In the genomic region with DNA sequence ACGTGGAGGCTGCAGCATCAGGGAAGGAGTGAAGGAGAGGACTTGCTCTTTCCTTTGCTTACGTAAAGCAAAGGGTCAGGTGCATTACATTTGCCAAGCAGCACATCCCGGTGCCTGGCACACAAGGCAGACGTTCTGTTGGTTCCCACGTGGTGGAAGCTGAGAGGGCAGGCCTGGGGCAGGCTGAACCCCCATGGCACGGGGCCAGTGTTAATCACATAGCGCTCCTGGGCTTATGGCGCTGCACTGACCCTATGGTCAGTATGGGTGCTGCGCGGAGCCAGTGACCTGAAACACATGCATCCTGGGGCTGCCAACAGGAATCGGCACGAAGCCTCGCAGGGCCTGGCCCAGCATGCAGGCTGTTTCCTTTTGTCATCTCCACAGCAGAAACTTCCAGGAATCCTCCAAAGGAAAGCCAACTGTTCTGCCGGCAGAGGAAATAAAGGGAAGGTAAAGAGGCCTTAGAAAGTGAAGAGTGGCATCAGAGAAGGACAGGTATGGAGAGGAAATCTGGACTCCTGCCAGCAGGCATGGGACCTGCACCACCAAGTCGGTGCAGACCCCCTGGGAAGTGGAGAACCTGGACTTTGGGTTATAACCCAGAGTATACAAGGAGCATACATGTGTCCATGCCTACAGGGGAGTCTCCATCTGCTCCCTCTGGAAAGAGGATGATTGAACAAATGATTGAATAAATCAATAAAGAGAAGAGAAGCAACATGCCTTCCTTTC, we compare ENCODE assay signal across 24 cellular contexts.
A peak's percentile ranks its signal among the peaks of the same experiment; 100 is the strongest.
DNase-seq lines count a peak whose midpoint lies in the region; ATAC-seq and TF ChIP-seq lines count a peak whose summit lies in the region.
"Had no signal": no experiment of that assay in that cellular context is flagged by ENCODE, and none has a peak within 500 bp of the region (broad histone marks: within the 10 kb centered on the region; RNA-seq: fewer than 3 reads in every experiment).

No MANE protein-coding gene starts in this region.

- H3K4me1 ChIP-seq in upper lobe of right lung = no peaks in the 10 kb centered on the region

- peaks cover 5% of the 10 kb centered on the region for H3K9me3 Mint-ChIP-seq in activated naive CD4-positive, alpha-beta T cell treated with anti-CD3 and anti-CD28 coated beads, Interleukin-2, amount 10 ng/mL, durations not matched to agents 7 days and 5 days

- H3K4me3 Mint-ChIP-seq in activated naive CD4-positive, alpha-beta T cell treated with anti-CD3 and anti-CD28 coated beads, Interleukin-2, amount 10 ng/mL, durations not matched to agents 7 days and 5 days = no peak overlapping the region
- H3K4me3 Mint-ChIP-seq: CD8-positive, alpha-beta T cell had no signal

- DNase-seq in activated naive CD4-positive, alpha-beta T cell treated with anti-CD3 and anti-CD28 coated beads, Interleukin-2, amount 10 ng/mL, durations not matched to agents 7 days and 5 days = peak; percentile 11
- no peak for DNase-seq in activated naive CD4-positive, alpha-beta T cell treated with Interleukin-2 at 50 U/mL for 16 hours
- peak; percentile 2 for DNase-seq in islet precursor cell
- peak; percentile 37 for DNase-seq in posterior vena cava (ENCODE audit: low spot score)
- peak; percentile 33 for DNase-seq in upper lobe of right lung
- no peak for DNase-seq in H7
- DNase-seq in stimulated activated naive CD4-positive, alpha-beta T cell treated with Interleukin-2 at 50 U/mL for 16 hours (lab: John Stamatoyannopoulos, UW) = no peak
- DNase-seq: 8988T; C1 segment of cervical spinal cord; Calu3; CD8-positive, alpha-beta T cell; DMS153; GOT3; Karpas-422; MV-4-11; NCI-H1417; NCI-H1694 treated with DMSO at 0.1 percent for 48 hours; NCI-H2081 treated with DMSO at 0.1 percent for 48 hours; NCI-H2171 treated with DMSO at 0.1 percent for 48 hours; NCI-H526; RPMI8226; SHP77 treated with DMSO at 0.1 percent for 48 hours had no signal

- no peaks in the 10 kb centered on the region for H3K36me3 Mint-ChIP-seq in activated naive CD4-positive, alpha-beta T cell treated with anti-CD3 and anti-CD28 coated beads, Interleukin-2, amount 10 ng/mL, durations not matched to agents 7 days and 5 days
- H3K36me3 Mint-ChIP-seq: CD8-positive, alpha-beta T cell had no signal

- CTCF ChIA-PET in activated naive CD4-positive, alpha-beta T cell treated with anti-CD3 and anti-CD28 coated beads, Interleukin-2, amount 10 ng/mL, durations not matched to agents 7 days and 5 days (lab: Charles Lee) = no interaction called here

- no peak overlapping the region for H3K4me3 ChIP-seq in upper lobe of right lung
- H3K4me3 ChIP-seq in H7 (ENCODE audit: insufficient read depth, low read depth, low read length) = no peak overlapping the region
- H3K4me3 ChIP-seq: SK-N-MC had no signal

- no peaks in the 10 kb centered on the region for H3K4me1 Mint-ChIP-seq in activated naive CD4-positive, alpha-beta T cell treated with anti-CD3 and anti-CD28 coated beads, Interleukin-2, amount 10 ng/mL, durations not matched to agents 7 days and 5 days

- H3K27me3 Mint-ChIP-seq in activated naive CD4-positive, alpha-beta T cell treated with anti-CD3 and anti-CD28 coated beads, Interleukin-2, amount 10 ng/mL, durations not matched to agents 7 days and 5 days = no peaks in the 10 kb centered on the region

- no peak overlapping the region for H3K27ac Mint-ChIP-seq in activated naive CD4-positive, alpha-beta T cell treated with anti-CD3 and anti-CD28 coated beads, Interleukin-2, amount 10 ng/mL, durations not matched to agents 7 days and 5 days
- H3K27ac Mint-ChIP-seq: CD8-positive, alpha-beta T cell had no signal

- no peaks in the 10 kb centered on the region for H3K9me3 ChIP-seq in upper lobe of right lung

- H3K27me3 ChIP-seq in upper lobe of right lung = no peaks in the 10 kb centered on the region
- H3K27me3 ChIP-seq in H7 (ENCODE audit: control insufficient read depth, insufficient read depth, low read length) = no peaks in the 10 kb centered on the region

- ATAC-seq in upper lobe of right lung (peak; percentile 35), GM18867 (IDR thresholded peaks at IDR 0.05; ENCODE audit: unreplicated experiment) (no peak)
- ATAC-seq: CD8-positive, alpha-beta T cell had no signal

- no peak overlapping the region for H3K27ac ChIP-seq in upper lobe of right lung
- H3K27ac ChIP-seq: SK-N-MC had no signal

- TF ChIP-seq CTCF in upper lobe of right lung (IDR thresholded peaks at IDR 0.05) = no peak

- H3K36me3 ChIP-seq in upper lobe of right lung = no peaks in the 10 kb centered on the region
- no peaks in the 10 kb centered on the region for H3K36me3 ChIP-seq in H7 (replicated peaks; ENCODE audit: control insufficient read depth, insufficient read depth, low read length)

- intact Hi-C loops in posterior vena cava (cut with DNase I) = no loop called here
- intact Hi-C loops in upper lobe of right lung (cut with DNase I) = no loop called here

Comparison
In these comparisons a context has a peak if more than half of its experiments do, and no peak if none do; other contexts are left out.
1. DNase-seq: peak in activated naive CD4-positive, alpha-beta T cell treated with anti-CD3 and anti-CD28 coated beads, Interleukin-2, amount 10 ng/mL, durations not matched to agents 7 days and 5 days (single experiment), islet precursor cell (single experiment), posterior vena cava (single experiment) and upper lobe of right lung (single experiment); none in activated naive CD4-positive, alpha-beta T cell treated with Interleukin-2 at 50 U/mL for 16 hours (single experiment), H7 (single experiment) and stimulated activated naive CD4-positive, alpha-beta T cell treated with Interleukin-2 at 50 U/mL for 16 hours (single experiment).